8 cellular contexts compared by ENCODE assay signal in genomic region chr10:73781548-73781878, GRCh38. TPM values are rescaled to one million over a fixed set of nuclear protein-coding genes. Genes with fewer than 3 reads are reported as not detected.
DNase-seq lines count a peak whose midpoint lies in the region; ATAC-seq and TF ChIP-seq lines count a peak whose summit lies in the region.

No MANE protein-coding gene starts in this region.

- peak overlapping the region; percentile 98 for H3K27ac Mint-ChIP-seq in T-helper 2 cell treated with Interferon-gamma antibody and Interleukin-4, amounts not matched to agents 5 μg/mL and 100 μg/mL, for 36 hours
- peak overlapping the region; percentile 99 for H3K27ac Mint-ChIP-seq in activated T-helper 2 cell treated with anti-CD3 and anti-CD28 coated beads, Interferon-gamma antibody, Interleukin-2, Interleukin-4, amounts not matched to agents 10 μg/mL and 5 μg/mL and 100 μg/mL, durations not matched to agents 14 hours and 24 hours and 36 hours

- intact Hi-C loops in activated T-helper 2 cell treated with anti-CD3 and anti-CD28 coated beads, Interferon-gamma antibody, Interleukin-2, Interleukin-4, amounts not matched to agents 10 μg/mL and 5 μg/mL and 100 μg/mL, durations not matched to agents 14 hours and 24 hours and 36 hours (cut with micrococcal nuclease), result loop anchor here (10.0 kb wide), 4 partner anchors 93 to 1333 kb away; partner anchors contain the start of genes CAMK2G and SAMD8

- no peak for DNase-seq in T-helper 2 cell treated with Interferon-gamma antibody and Interleukin-4, amounts not matched to agents 5 μg/mL and 100 μg/mL, for 36 hours (ENCODE audit: low spot score)
- DNase-seq in T-helper 2 cell (no peak), thoracic aorta (ENCODE audit: low spot score) (no peak), NCI-H146 treated with DMSO at 0.1 percent for 48 hours (lab: John Stamatoyannopoulos, UW; ENCODE audit: unreplicated experiment) (no peak), NCI-H1436 (lab: John Stamatoyannopoulos, UW) (no peak), NCI-H2081 treated with DMSO at 0.1 percent for 48 hours (lab: John Stamatoyannopoulos, UW) (no peak)
- no peak for DNase-seq in activated T-helper 2 cell treated with anti-CD3 and anti-CD28 coated beads, Interferon-gamma antibody, Interleukin-2, Interleukin-4, amounts not matched to agents 10 μg/mL and 5 μg/mL and 100 μg/mL, durations not matched to agents 14 hours and 24 hours and 36 hours (ENCODE audit: low spot score)

- TF ChIP-seq CTCF in thoracic aorta (IDR thresholded peaks at IDR 0.05), result no peak

- H3K36me3 Mint-ChIP-seq in T-helper 2 cell treated with Interferon-gamma antibody and Interleukin-4, amounts not matched to agents 5 μg/mL and 100 μg/mL, for 36 hours (ENCODE audit: low read depth), result peaks cover 22% of the 10 kb centered on the region
- H3K36me3 Mint-ChIP-seq in activated T-helper 2 cell treated with anti-CD3 and anti-CD28 coated beads, Interferon-gamma antibody, Interleukin-2, Interleukin-4, amounts not matched to agents 10 μg/mL and 5 μg/mL and 100 μg/mL, durations not matched to agents 14 hours and 24 hours and 36 hours (ENCODE audit: low read depth), result peaks cover 43% of the 10 kb centered on the region

- no peak for ATAC-seq in thoracic aorta (ENCODE audit: insufficient number of reproducible peaks, low FRiP score, low read depth)

- H3K4me3 Mint-ChIP-seq in T-helper 2 cell treated with Interferon-gamma antibody and Interleukin-4, amounts not matched to agents 5 μg/mL and 100 μg/mL, for 36 hours, result peak overlapping the region; percentile 94
- peak overlapping the region; percentile 99 for H3K4me3 Mint-ChIP-seq in activated T-helper 2 cell treated with anti-CD3 and anti-CD28 coated beads, Interferon-gamma antibody, Interleukin-2, Interleukin-4, amounts not matched to agents 10 μg/mL and 5 μg/mL and 100 μg/mL, durations not matched to agents 14 hours and 24 hours and 36 hours (ENCODE audit: low read depth)

- no peaks in the 10 kb centered on the region for H3K27me3 Mint-ChIP-seq in T-helper 2 cell treated with Interferon-gamma antibody and Interleukin-4, amounts not matched to agents 5 μg/mL and 100 μg/mL, for 36 hours (ENCODE audit: low read depth)
- no peaks in the 10 kb centered on the region for H3K27me3 Mint-ChIP-seq in activated T-helper 2 cell treated with anti-CD3 and anti-CD28 coated beads, Interferon-gamma antibody, Interleukin-2, Interleukin-4, amounts not matched to agents 10 μg/mL and 5 μg/mL and 100 μg/mL, durations not matched to agents 14 hours and 24 hours and 36 hours (ENCODE audit: low read depth)

- peak overlapping the region; percentile 99 for H3K4me3 ChIP-seq in thoracic aorta

- H3K4me1 ChIP-seq in thoracic aorta (ENCODE audit: control insufficient read depth in 1 of 2, low read depth in 2 of 2), result peaks cover 18 to 42% of the 10 kb centered on the region in 2 donors

- no peaks in the 10 kb centered on the region for H3K9me3 Mint-ChIP-seq in T-helper 2 cell treated with Interferon-gamma antibody and Interleukin-4, amounts not matched to agents 5 μg/mL and 100 μg/mL, for 36 hours
- H3K9me3 Mint-ChIP-seq in activated T-helper 2 cell treated with anti-CD3 and anti-CD28 coated beads, Interferon-gamma antibody, Interleukin-2, Interleukin-4, amounts not matched to agents 10 μg/mL and 5 μg/mL and 100 μg/mL, durations not matched to agents 14 hours and 24 hours and 36 hours, result no peaks in the 10 kb centered on the region

- H3K27ac ChIP-seq in layer of hippocampus (ENCODE audit: low read depth, low read length) (peak overlapping the region; percentile 90), thoracic aorta (peak overlapping the region; percentile 93 to 98)

- no peaks in the 10 kb centered on the region for H3K27me3 ChIP-seq in layer of hippocampus (ENCODE audit: control insufficient read depth, insufficient read depth, low read length)
- no peaks in the 10 kb centered on the region for H3K27me3 ChIP-seq in thoracic aorta (replicated peaks; ENCODE audit: insufficient read depth)

- no peaks in the 10 kb centered on the region for H3K9me3 ChIP-seq in thoracic aorta

- H3K36me3 ChIP-seq in thoracic aorta, result peaks cover 18% of the 10 kb centered on the region

- H3K4me1 Mint-ChIP-seq in T-helper 2 cell treated with Interferon-gamma antibody and Interleukin-4, amounts not matched to agents 5 μg/mL and 100 μg/mL, for 36 hours (ENCODE audit: low read depth), result peaks cover 34% of the 10 kb centered on the region
- H3K4me1 Mint-ChIP-seq in activated T-helper 2 cell treated with anti-CD3 and anti-CD28 coated beads, Interferon-gamma antibody, Interleukin-2, Interleukin-4, amounts not matched to agents 10 μg/mL and 5 μg/mL and 100 μg/mL, durations not matched to agents 14 hours and 24 hours and 36 hours (ENCODE audit: low read depth), result peaks cover 44% of the 10 kb centered on the region

RNA-seq across cellular contexts. Expression of gene CHCHD1, which starts 0.3 kb away (rescaled TPM):
- total RNA-seq in activated T-helper 2 cell treated with anti-CD3 and anti-CD28 coated beads, Interferon-gamma antibody, Interleukin-2, Interleukin-4, amounts not matched to agents 10 μg/mL and 5 μg/mL and 100 μg/mL, durations not matched to agents 14 hours and 24 hours and 36 hours, result 33.0 and 35.2 TPM in 2 replicates
- total RNA-seq in thoracic aorta, result 10 to 100 TPM; 20.7 to 22.6 TPM

RNA-seq across cellular contexts. Expression of gene ZSWIM8, which starts 3.9 kb away (rescaled TPM):
- 50.0 and 55.3 TPM in 2 replicates for total RNA-seq in activated T-helper 2 cell treated with anti-CD3 and anti-CD28 coated beads, Interferon-gamma antibody, Interleukin-2, Interleukin-4, amounts not matched to agents 10 μg/mL and 5 μg/mL and 100 μg/mL, durations not matched to agents 14 hours and 24 hours and 36 hours
- 100 to 1,000 TPM; 126 to 144 TPM for total RNA-seq in thoracic aorta

RNA-seq across cellular contexts. Expression of gene NDST2, which starts 29.9 kb away (rescaled TPM):
- 46.5 and 46.9 TPM in 2 replicates for total RNA-seq in activated T-helper 2 cell treated with anti-CD3 and anti-CD28 coated beads, Interferon-gamma antibody, Interleukin-2, Interleukin-4, amounts not matched to agents 10 μg/mL and 5 μg/mL and 100 μg/mL, durations not matched to agents 14 hours and 24 hours and 36 hours
- 10 to 100 TPM; 55.0 to 78.2 TPM for total RNA-seq in thoracic aorta

RNA-seq across cellular contexts. Expression of gene SEC24C, which starts 37.3 kb away (rescaled TPM):
- 119 TPM in 2 replicates for total RNA-seq in activated T-helper 2 cell treated with anti-CD3 and anti-CD28 coated beads, Interferon-gamma antibody, Interleukin-2, Interleukin-4, amounts not matched to agents 10 μg/mL and 5 μg/mL and 100 μg/mL, durations not matched to agents 14 hours and 24 hours and 36 hours
- 10 to 100 TPM; 55.7 to 80.1 TPM for total RNA-seq in thoracic aorta
